In the genomic region with DNA sequence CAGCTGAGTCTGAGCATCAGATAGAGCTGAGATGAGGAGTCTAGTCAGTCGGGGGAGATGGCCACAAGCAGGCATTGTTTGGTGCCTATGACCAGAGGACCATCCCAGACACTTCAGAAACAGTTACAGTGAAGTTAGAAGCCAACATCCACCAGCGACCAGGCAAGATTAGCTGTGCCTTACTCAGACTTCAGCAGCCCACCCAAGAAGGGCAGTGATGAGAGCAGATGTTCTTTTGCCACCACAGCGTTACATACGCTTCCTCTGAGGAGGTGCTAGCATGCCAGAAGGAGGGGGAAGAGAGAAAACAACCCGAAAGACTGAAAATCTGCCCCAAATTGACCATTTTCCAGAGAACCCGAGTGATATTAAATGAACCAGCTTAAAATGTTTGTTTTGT, we compare ENCODE assay signal across 32 cellular contexts.
"Had no signal": no experiment of that assay in that cellular context is flagged by ENCODE, and none has a peak within 500 bp of the region (broad histone marks: within the 10 kb centered on the region; RNA-seq: fewer than 3 reads in every experiment).

No MANE protein-coding gene starts in this region.

- H3K9me3 ChIP-seq: ascending aorta, MG63, Peyer's patch had no signal

- H3K4me3 ChIP-seq: ascending aorta, cardiac muscle cell, MG63, Peyer's patch, SK-N-MC had no signal

- H3K27me3 ChIP-seq: ascending aorta, cardiac muscle cell, MG63, Peyer's patch had no signal

- ATAC-seq: activated CD8-positive, alpha-beta memory T cell treated with anti-CD3 and anti-CD28 coated beads, Interleukin-2, amount 10 ng/mL, durations not matched to agents 7 days and 5 days; PC-3 had no signal

- H3K27ac ChIP-seq: ascending aorta, cardiac muscle cell, Peyer's patch, SK-N-MC, WERI-Rb-1 had no signal

- H3K36me3 ChIP-seq: cardiac muscle cell, MG63, Peyer's patch, WERI-Rb-1 had no signal

- H3K4me1 ChIP-seq: ascending aorta, Peyer's patch had no signal

- DNase-seq: activated CD4-positive, alpha-beta memory T cell treated with anti-CD3 and anti-CD28 coated beads, Interleukin-2, amount 10 ng/mL, durations not matched to agents 7 days and 5 days; activated CD4-positive, alpha-beta T cell treated with anti-CD3 and anti-CD28 coated beads for 1 hour; activated CD4-positive, alpha-beta T cell treated with anti-CD3 and anti-CD28 coated beads for 48 hours; activated CD4-positive, CD25-positive, alpha-beta regulatory T cell; activated CD8-positive, alpha-beta memory T cell treated with anti-CD3 and anti-CD28 coated beads for 24 hours; activated CD8-positive, alpha-beta memory T cell treated with anti-CD3 and anti-CD28 coated beads, Interleukin-2, amount 10 ng/mL, durations not matched to agents 7 days and 5 days; activated CD8-positive, alpha-beta memory T cell treated with anti-CD3 and anti-CD28 coated beads, Interleukin-2, amount 50 U/mL, for 48 hours; activated effector memory CD4-positive, alpha-beta T cell treated with Interleukin-2 at 50 U/mL for 16 hours; activated naive CD4-positive, alpha-beta T cell treated with Interleukin-2 at 50 U/mL for 16 hours; activated naive CD8-positive, alpha-beta T cell treated with anti-CD3 and anti-CD28 coated beads, Interleukin-2, amount 10 ng/mL, durations not matched to agents 7 days and 5 days; activated T-cell treated with anti-CD3 and anti-CD28 coated beads, Interleukin-2, amount 50 U/mL, for 48 hours; amygdala; Kasumi-1; MG63; NCI-H1048; NCI-H1105 treated with DMSO at 0.1 percent for 48 hours; NCI-H1436; NCI-H1694; NCI-H1930; NCI-H2081 treated with DMSO at 0.1 percent for 48 hours; NCI-H226; NCI-H524 treated with DMSO at 0.1 percent for 48 hours; NK-92 treated with Interleukin-12 subunit alpha and Interleukin-12 subunit beta, amount 100 ng/mL, for 24 hours; PC-3; Peyer's patch; RPMI8226; SHP77 treated with DMSO at 0.1 percent for 48 hours; T1000; WERI-Rb-1 had no signal
